Comparison of ENCODE assay signal across 25 cellular contexts in the genomic region with DNA sequence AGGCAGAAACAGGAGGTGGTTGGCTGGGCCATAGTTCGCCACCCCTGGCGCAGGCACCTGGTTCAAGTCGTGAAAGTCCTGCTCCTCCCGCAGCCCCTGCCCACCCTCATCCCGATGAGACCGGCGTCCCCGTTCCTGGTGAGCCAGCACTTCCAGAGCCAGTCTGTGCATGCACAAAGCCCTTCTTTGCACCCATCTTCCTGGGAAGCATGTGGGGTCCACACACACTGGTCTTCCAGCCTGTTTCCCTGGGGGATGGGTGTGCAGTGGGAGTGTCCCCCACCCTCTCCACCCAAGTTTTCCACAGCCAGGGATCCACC. TPM values are rescaled to one million over a fixed set of nuclear protein-coding genes. Genes with fewer than 3 reads are reported as not detected.
DNase-seq lines count a peak whose midpoint lies in the region; ATAC-seq and TF ChIP-seq lines count a peak whose summit lies in the region.
"Had no signal": no experiment of that assay in that cellular context is flagged by ENCODE, and none has a peak within 500 bp of the region (broad histone marks: within the 10 kb centered on the region; RNA-seq: fewer than 3 reads in every experiment).

No MANE protein-coding gene starts in this region.

- H3K4me1 ChIP-seq in lower lobe of right lung (peaks cover 9% of the 10 kb centered on the region), upper lobe of right lung (peaks cover 6% of the 10 kb centered on the region), gastrocnemius medialis (no peaks in the 10 kb centered on the region)
- H3K4me1 ChIP-seq: BE2C, HAP-1 had no signal

- in situ Hi-C loops in gastrocnemius medialis (cut with MboI; ENCODE audit: low sequenced_read_pairs in 4 of 4): no loop called here

- DNase-seq in NCI-H226: peak; percentile 0
- DNase-seq in lower lobe of right lung: peak; percentile 42
- DNase-seq in upper lobe of right lung: peak; percentile 46
- DNase-seq in NCI-H82 treated with DMSO at 0.1 percent for 48 hours (lab: John Stamatoyannopoulos, UW; ENCODE audit: unreplicated experiment): no peak
- no peak for DNase-seq in gastrocnemius medialis
- DNase-seq: 8988T; ACHN; AML-193; BE2C; Calu3; CD4-positive, alpha-beta memory T cell; COR-L47; DMS53; DMS79 treated with DMSO at 0.1 percent for 48 hours; GF-D8; HFFc6 had no signal

- H3K9me3 ChIP-seq in lower lobe of right lung: no peaks in the 10 kb centered on the region
- no peaks in the 10 kb centered on the region for H3K9me3 ChIP-seq in upper lobe of right lung
- no peaks in the 10 kb centered on the region for H3K9me3 ChIP-seq in gastrocnemius medialis
- H3K9me3 ChIP-seq: A549, BE2C, HAP-1 had no signal

- TF ChIP-seq CTCF in C4-2B (conservative IDR thresholded peaks at IDR 0.05): no peak
- no peak for TF ChIP-seq CTCF in lower lobe of right lung (IDR thresholded peaks at IDR 0.05)
- no peak for TF ChIP-seq CTCF in upper lobe of right lung (IDR thresholded peaks at IDR 0.05)
- no peak for TF ChIP-seq CTCF in gastrocnemius medialis (IDR thresholded peaks at IDR 0.05 in 4 of 5, conservative IDR thresholded peaks at IDR 0.05 in 1 of 5)

- TF ChIP-seq POLR2A in gastrocnemius medialis (IDR thresholded peaks at IDR 0.05): no peak

- intact Hi-C loops in lower lobe of right lung (cut with DNase I): no loop called here
- intact Hi-C loops in upper lobe of right lung (cut with DNase I): no loop called here
- intact Hi-C loops in gastrocnemius medialis (cut with DNase I; ENCODE audit: low total_unique reads): no loop called here

- H3K4me3 ChIP-seq in lower lobe of right lung (no peak overlapping the region), upper lobe of right lung (no peak overlapping the region), gastrocnemius medialis (no peak overlapping the region)
- H3K4me3 ChIP-seq: A549; BLaER1 treated with 17β-estradiol and CSF1 and Interleukin-3, amounts not matched to agents 10 nM and 100 nM; GM23338; HAP-1 had no signal

- H3K27ac ChIP-seq in C4-2B (peak overlapping the region; percentile 99), lower lobe of right lung (no peak overlapping the region), upper lobe of right lung (no peak overlapping the region), gastrocnemius medialis (no peak overlapping the region)
- H3K27ac ChIP-seq: A549; BLaER1 treated with 17β-estradiol and CSF1 and Interleukin-3, amounts not matched to agents 10 nM and 100 nM had no signal

- H3K27me3 ChIP-seq in lower lobe of right lung (ENCODE audit: low read depth): peaks cover 15% of the 10 kb centered on the region
- H3K27me3 ChIP-seq in upper lobe of right lung: no peaks in the 10 kb centered on the region
- H3K27me3 ChIP-seq in gastrocnemius medialis: peaks cover 9 to 11% (median 9%) of the 10 kb centered on the region in 3 donors
- H3K27me3 ChIP-seq: BE2C; BLaER1 treated with 17β-estradiol and CSF1 and Interleukin-3, amounts not matched to agents 10 nM and 100 nM had no signal

- no peaks in the 10 kb centered on the region for H3K36me3 ChIP-seq in lower lobe of right lung
- H3K36me3 ChIP-seq in upper lobe of right lung: no peaks in the 10 kb centered on the region
- no peaks in the 10 kb centered on the region for H3K36me3 ChIP-seq in gastrocnemius medialis
- H3K36me3 ChIP-seq: BE2C, HAP-1 had no signal

- ATAC-seq in lower lobe of right lung: no peak
- no peak for ATAC-seq in upper lobe of right lung
- ATAC-seq in HG03432 (IDR thresholded peaks at IDR 0.05; ENCODE audit: unreplicated experiment): no peak
- no peak for ATAC-seq in gastrocnemius medialis

RNA-seq across cellular contexts. Expression of gene ZG16B, which starts 1.6 kb away (rescaled TPM):
- total RNA-seq in lower lobe of right lung (4.5 TPM), upper lobe of right lung (not detected), gastrocnemius medialis (not detected)
- total RNA-seq: CD4-positive, alpha-beta memory T cell; G401; GM23338 had no signal

RNA-seq across cellular contexts. Expression of gene PRSS21, which starts 11.4 kb away (rescaled TPM):
- total RNA-seq in lower lobe of right lung (26.5 TPM), upper lobe of right lung (17.1 TPM), gastrocnemius medialis (not detected)
- total RNA-seq: Calu3, Daoy, G401, H4, HFFc6 had no signal

RNA-seq across cellular contexts. Expression of gene PRSS22, which starts 29.5 kb away (rescaled TPM):
- total RNA-seq in lower lobe of right lung: 15.3 TPM
- 15.2 TPM for total RNA-seq in upper lobe of right lung
- not detected for total RNA-seq in gastrocnemius medialis
- total RNA-seq: G401, H4, HFFc6 had no signal

RNA-seq across cellular contexts. Expression of gene PRSS41, which starts 30.2 kb away (rescaled TPM):
- total RNA-seq in lower lobe of right lung (not detected), upper lobe of right lung (not detected), gastrocnemius medialis (not detected)
- total RNA-seq: Calu3; CD4-positive, alpha-beta memory T cell; Daoy; G401; GM23338; H4; HFFc6 had no signal

RNA-seq across cellular contexts. Expression of gene PRSS33, which starts 41.1 kb away (rescaled TPM):
- total RNA-seq in lower lobe of right lung (not detected), upper lobe of right lung (not detected), gastrocnemius medialis (not detected)
- total RNA-seq: CD4-positive, alpha-beta memory T cell; Daoy; HFFc6 had no signal

Comparison
In these comparisons a context has a peak if more than half of its experiments do, and no peak if none do; other contexts are left out.
1. DNase-seq: peak in NCI-H226 (single experiment), lower lobe of right lung (single experiment) and upper lobe of right lung (single experiment); none in NCI-H82 treated with DMSO at 0.1 percent for 48 hours (single experiment) and gastrocnemius medialis (0 of 2).
2. RNA of gene PRSS21, which starts 11.4 kb away (total RNA-seq): 26.5 TPM in lower lobe of right lung (single experiment) and 17.1 TPM in upper lobe of right lung (single experiment); not detected in gastrocnemius medialis; every median in the first group is over 10 times any median in the second.
3. RNA of gene PRSS22, which starts 29.5 kb away (total RNA-seq): 15.3 TPM in lower lobe of right lung (single experiment) and 15.2 TPM in upper lobe of right lung (single experiment); not detected in gastrocnemius medialis; every median in the first group is over 10 times any median in the second.